ENCODE assay signal across 9 cellular contexts in genomic region chr15:78315686-78316085, GRCh38. TPM values are rescaled to one million over a fixed set of nuclear protein-coding genes. Genes with fewer than 3 reads are reported as not detected.
DNase-seq lines count a peak whose midpoint lies in the region; ATAC-seq, FAIRE-seq and TF ChIP-seq lines count a peak whose summit lies in the region.
"Had no signal": no experiment of that assay in that cellular context is flagged by ENCODE, and none has a peak within 500 bp of the region (broad histone marks: within the 10 kb centered on the region; RNA-seq: fewer than 3 reads in every experiment).

No MANE protein-coding gene starts in this region.

- TF ChIP-seq EP300 in Ishikawa (IDR thresholded peaks at IDR 0.05; ENCODE audit: borderline replicate concordance) = no peak

- no peaks in the 10 kb centered on the region for H3K36me3 ChIP-seq in WERI-Rb-1
- H3K36me3 ChIP-seq in lower lobe of right lung = no peaks in the 10 kb centered on the region

- DNase-seq in D721Med (ENCODE audit: insufficient read length, low spot score) (no peak), WERI-Rb-1 (peak; percentile 84), lower lobe of right lung (peak; percentile 21)
- DNase-seq in activated CD4-positive, alpha-beta T cell treated with anti-CD3 and anti-CD28 coated beads, Interleukin-2, amount 10 ng/mL, durations not matched to agents 7 days and 5 days = no peak
- DNase-seq: NCI-H1048 had no signal

- H3K36me3 Mint-ChIP-seq in activated CD4-positive, alpha-beta T cell treated with anti-CD3 and anti-CD28 coated beads, Interleukin-2, amount 10 ng/mL, durations not matched to agents 7 days and 5 days (ENCODE audit: low read depth) = no peaks in the 10 kb centered on the region

- POLR2A ChIA-PET in activated CD4-positive, alpha-beta T cell treated with anti-CD3 and anti-CD28 coated beads, Interleukin-2, amount 10 ng/mL, durations not matched to agents 7 days and 5 days (lab: Charles Lee) = no interaction called here

- intact Hi-C loops in lower lobe of right lung (cut with DNase I) = no loop called here

- H3K4me1 ChIP-seq in lower lobe of right lung = no peaks in the 10 kb centered on the region

- H3K4me3 ChIP-seq in WERI-Rb-1 (ENCODE audit: low read depth, low read length) (no peak overlapping the region), lower lobe of right lung (no peak overlapping the region)

- H3K27me3 ChIP-seq in WERI-Rb-1 (ENCODE audit: insufficient read depth, low read depth, severe bottlenecking) (no peaks in the 10 kb centered on the region), lower lobe of right lung (ENCODE audit: low read depth) (no peaks in the 10 kb centered on the region)

- no peaks in the 10 kb centered on the region for H3K9me3 Mint-ChIP-seq in activated CD4-positive, alpha-beta T cell treated with anti-CD3 and anti-CD28 coated beads, Interleukin-2, amount 10 ng/mL, durations not matched to agents 7 days and 5 days

- peak; percentile 6 for TF ChIP-seq CTCF in D721Med (IDR thresholded peaks at IDR 0.05; ENCODE audit: insufficient read depth, missing control alignments)
- TF ChIP-seq CTCF in WERI-Rb-1 (IDR thresholded peaks at IDR 0.05; ENCODE audit: low read depth, low read length) = peak; percentile 96
- TF ChIP-seq CTCF in lower lobe of right lung (IDR thresholded peaks at IDR 0.05) = no peak

- no peaks in the 10 kb centered on the region for H3K27me3 Mint-ChIP-seq in activated CD4-positive, alpha-beta T cell treated with anti-CD3 and anti-CD28 coated beads, Interleukin-2, amount 10 ng/mL, durations not matched to agents 7 days and 5 days

- H3K9me3 ChIP-seq in WERI-Rb-1 (ENCODE audit: severe bottlenecking) (no peaks in the 10 kb centered on the region), lower lobe of right lung (no peaks in the 10 kb centered on the region)

- ATAC-seq in lower lobe of right lung (no peak), HG02973 (IDR thresholded peaks at IDR 0.05; ENCODE audit: unreplicated experiment) (no peak), HG03457 (IDR thresholded peaks at IDR 0.05; ENCODE audit: unreplicated experiment) (no peak), HG03135 (IDR thresholded peaks at IDR 0.05; ENCODE audit: unreplicated experiment) (no peak)

- peak; percentile 51; the same call in 1 of the 2 replicates for TF ChIP-seq RAD21 in Ishikawa (IDR thresholded peaks at IDR 0.05; ENCODE audit: low read depth)

- H3K27ac Mint-ChIP-seq in activated CD4-positive, alpha-beta T cell treated with anti-CD3 and anti-CD28 coated beads, Interleukin-2, amount 10 ng/mL, durations not matched to agents 7 days and 5 days = no peak overlapping the region

- no peak overlapping the region for H3K4me3 Mint-ChIP-seq in activated CD4-positive, alpha-beta T cell treated with anti-CD3 and anti-CD28 coated beads, Interleukin-2, amount 10 ng/mL, durations not matched to agents 7 days and 5 days

- H3K4me1 Mint-ChIP-seq in activated CD4-positive, alpha-beta T cell treated with anti-CD3 and anti-CD28 coated beads, Interleukin-2, amount 10 ng/mL, durations not matched to agents 7 days and 5 days = no peaks in the 10 kb centered on the region

- CTCF ChIA-PET in activated CD4-positive, alpha-beta T cell treated with anti-CD3 and anti-CD28 coated beads, Interleukin-2, amount 10 ng/mL, durations not matched to agents 7 days and 5 days (lab: Charles Lee) = no interaction called here

- FAIRE-seq in D721Med (lab: Jason Lieb, UNC) = no peak

- peak overlapping the region; percentile 63 for H3K27ac ChIP-seq in WERI-Rb-1
- no peak overlapping the region for H3K27ac ChIP-seq in lower lobe of right lung

TF ChIP-seq in Ishikawa, 13 proteins besides CTCF, POLR2A, EP300 and RAD21:
- TF ChIP-seq FOXM1 (IDR thresholded peaks at IDR 0.05; ENCODE audit: borderline replicate concordance, low read depth) (no peak), USF1 (IDR thresholded peaks at IDR 0.05) (no peak), TCF12 (IDR thresholded peaks at IDR 0.05; ENCODE audit: low read depth) (no peak)

RNA-seq across cellular contexts. Expression of gene SKIC8, which starts 16.3 kb away (rescaled TPM):
- total RNA-seq in lower lobe of right lung = 44.4 TPM
- total RNA-seq in activated CD4-positive, alpha-beta T cell treated with anti-CD3 and anti-CD28 coated beads, Interleukin-2, amount 10 ng/mL, durations not matched to agents 7 days and 5 days = 10 to 100 TPM; 44.5 to 44.7 TPM

RNA-seq across cellular contexts. Expression of gene CRABP1, which starts 24.5 kb away (rescaled TPM):
- not detected for total RNA-seq in lower lobe of right lung
- not detected for total RNA-seq in activated CD4-positive, alpha-beta T cell treated with anti-CD3 and anti-CD28 coated beads, Interleukin-2, amount 10 ng/mL, durations not matched to agents 7 days and 5 days

RNA-seq across cellular contexts. Expression of gene DNAJA4, which starts 51.3 kb away (rescaled TPM):
- 34.4 TPM for total RNA-seq in lower lobe of right lung
- 10 to 100 TPM; 28.5 to 31.2 TPM for total RNA-seq in activated CD4-positive, alpha-beta T cell treated with anti-CD3 and anti-CD28 coated beads, Interleukin-2, amount 10 ng/mL, durations not matched to agents 7 days and 5 days

Comparison
In these comparisons a context has a peak if more than half of its experiments do, and no peak if none do; other contexts are left out.
1. DNase-seq: peak in WERI-Rb-1 (single experiment) and lower lobe of right lung (single experiment); none in D721Med (single experiment) and activated CD4-positive, alpha-beta T cell treated with anti-CD3 and anti-CD28 coated beads, Interleukin-2, amount 10 ng/mL, durations not matched to agents 7 days and 5 days (single experiment).